In genomic region chr6:148251891-148252290, GRCh38 we compare ENCODE assay signal across 22 cellular contexts.
"Had no signal": no experiment of that assay in that cellular context is flagged by ENCODE, and none has a peak within 500 bp of the region (broad histone marks: within the 10 kb centered on the region; RNA-seq: fewer than 3 reads in every experiment).

No MANE protein-coding gene starts in this region.

- H3K9me3 ChIP-seq: esophagus muscularis mucosa, neutrophil, ovary, right lobe of liver, suprapubic skin, tibial artery, upper lobe of right lung had no signal

- H3K27me3 ChIP-seq: esophagus muscularis mucosa, neutrophil, ovary, right lobe of liver, suprapubic skin, tibial artery, upper lobe of right lung had no signal

- H3K27ac ChIP-seq: esophagus muscularis mucosa, neutrophil, ovary, right lobe of liver, skin epidermis, suprapubic skin, tibial artery, upper lobe of right lung had no signal

- H3K4me1 ChIP-seq: esophagus muscularis mucosa, right lobe of liver, upper lobe of right lung had no signal

- H3K4me3 ChIP-seq: esophagus muscularis mucosa, ovary, right lobe of liver, skin epidermis, suprapubic skin, tibial artery, upper lobe of right lung had no signal

- H3K36me3 ChIP-seq: esophagus muscularis mucosa, neutrophil, ovary, right lobe of liver, suprapubic skin, tibial artery, upper lobe of right lung, WERI-Rb-1 had no signal

- DNase-seq: activated CD4-positive, alpha-beta memory T cell treated with anti-CD3 and anti-CD28 coated beads, Interleukin-2, amount 10 ng/mL, durations not matched to agents 7 days and 5 days; activated CD4-positive, alpha-beta T cell treated with anti-CD3 and anti-CD28 coated beads for 48 hours; activated CD8-positive, alpha-beta memory T cell treated with anti-CD3 and anti-CD28 coated beads, Interleukin-2, amount 50 U/mL, for 48 hours; activated gamma-delta T cell; activated naive CD4-positive, alpha-beta T cell treated with anti-CD3 and anti-CD28 coated beads, Interleukin-2, amount 10 ng/mL, durations not matched to agents 7 days and 5 days; activated T-cell treated with anti-CD3 and anti-CD28 coated beads, Interleukin-2, amount 50 U/mL, for 24 hours; effector CD4-positive, alpha-beta T cell; left ventricle myocardium superior; naive B cell; nephron progenitor cell; ovary; right lobe of liver; stimulated activated naive B cell treated with anti-CD40 and anti-IgM and Interleukin-4, amounts not matched to agents 10 μg/mL and 1 μg/mL and 100 μg/mL, for 72 hours; T-helper 17 cell; T1000; tibial artery; upper lobe of right lung; WERI-Rb-1 had no signal
